Comparison of ENCODE assay signal across 29 cellular contexts in genomic region chr16:17552351-17552750, GRCh38.
"Had no signal": no experiment of that assay in that cellular context is flagged by ENCODE, and none has a peak within 500 bp of the region (broad histone marks: within the 10 kb centered on the region; RNA-seq: fewer than 3 reads in every experiment).

No MANE protein-coding gene starts in this region.

- H3K36me3 Mint-ChIP-seq: activated CD4-positive, alpha-beta memory T cell treated with anti-CD3 and anti-CD28 coated beads for 36 hours; activated naive CD8-positive, alpha-beta T cell treated with anti-CD3 and anti-CD28 coated beads for 36 hours; mesothelial cell of epicardium; naive thymus-derived CD4-positive, alpha-beta T cell; neural progenitor cell; type B pancreatic cell had no signal

- H3K36me3 ChIP-seq: adrenal gland, gastroesophageal sphincter, neural progenitor cell had no signal

- H3K27ac ChIP-seq: adrenal gland, gastroesophageal sphincter, hepatocyte, neural progenitor cell, testis, VCaP had no signal

- H3K27me3 Mint-ChIP-seq: activated naive CD8-positive, alpha-beta T cell treated with anti-CD3 and anti-CD28 coated beads for 36 hours had no signal

- H3K4me1 ChIP-seq: adrenal gland, gastroesophageal sphincter, neural progenitor cell, testis had no signal

- H3K4me2 ChIP-seq: hepatocyte, neural progenitor cell had no signal

- H3K9me3 ChIP-seq: adrenal gland, gastroesophageal sphincter, testis had no signal

- H3K4me3 Mint-ChIP-seq: activated CD4-positive, alpha-beta memory T cell treated with anti-CD3 and anti-CD28 coated beads for 36 hours; activated CD4-positive, alpha-beta T cell treated with anti-CD3 and anti-CD28 coated beads, Interleukin-2, amount 10 ng/mL, durations not matched to agents 24 days and 14 days; activated naive CD4-positive, alpha-beta T cell treated with anti-CD3 and anti-CD28 coated beads for 36 hours; activated naive CD8-positive, alpha-beta T cell treated with anti-CD3 and anti-CD28 coated beads for 36 hours; activated T-helper 1 cell treated with anti-CD3 and anti-CD28 coated beads, Interleukin-12 subunit alpha, Interleukin-12 subunit beta, Interleukin-2, Interleukin-4 antibody, amounts not matched to agents 30 ng/mL and 10 ng/mL and 1 ng/mL, durations not matched to agents 14 hours and 24 hours and 36 hours; central memory CD8-positive, alpha-beta T cell; dendritic cell treated with granulocyte-macrophage colony-stimulating factor and Interleukin-4, amounts not matched to agents 40 ng/mL and 50 ng/mL, for 4 days; endodermal cell; mesothelial cell of epicardium; naive thymus-derived CD4-positive, alpha-beta T cell; neural progenitor cell; type B pancreatic cell had no signal

- ATAC-seq: activated CD4-positive, CD25-positive, alpha-beta regulatory T cell treated with anti-CD3 and anti-CD28 coated beads, Interleukin-2, amount 50 U/mL, for 24 hours; gastroesophageal sphincter; left cardiac atrium; left ventricle myocardium superior; naive thymus-derived CD4-positive, alpha-beta T cell; right cardiac atrium; stimulated activated naive CD8-positive, alpha-beta T cell treated with anti-CD3 and anti-CD28 coated beads, Interleukin-15, Interleukin-2, amounts not matched to agents 100 U/mL and 50 U/mL, for 24 hours had no signal

- H3K9me3 Mint-ChIP-seq: activated CD4-positive, alpha-beta memory T cell treated with anti-CD3 and anti-CD28 coated beads for 36 hours; activated CD4-positive, alpha-beta T cell treated with anti-CD3 and anti-CD28 coated beads, Interleukin-2, amount 10 ng/mL, durations not matched to agents 24 days and 14 days; activated naive CD4-positive, alpha-beta T cell treated with anti-CD3 and anti-CD28 coated beads for 36 hours; activated naive CD8-positive, alpha-beta T cell treated with anti-CD3 and anti-CD28 coated beads for 36 hours; activated T-helper 1 cell treated with anti-CD3 and anti-CD28 coated beads, Interleukin-12 subunit alpha, Interleukin-12 subunit beta, Interleukin-2, Interleukin-4 antibody, amounts not matched to agents 30 ng/mL and 10 ng/mL and 1 ng/mL, durations not matched to agents 14 hours and 24 hours and 36 hours; central memory CD8-positive, alpha-beta T cell; dendritic cell treated with granulocyte-macrophage colony-stimulating factor and Interleukin-4, amounts not matched to agents 40 ng/mL and 50 ng/mL, for 4 days; endodermal cell; mesothelial cell of epicardium; naive thymus-derived CD4-positive, alpha-beta T cell; type B pancreatic cell had no signal

- DNase-seq: activated CD4-positive, alpha-beta memory T cell treated with anti-CD3 and anti-CD28 coated beads for 36 hours; activated CD4-positive, alpha-beta T cell treated with anti-CD3 and anti-CD28 coated beads, Interleukin-2, amount 10 ng/mL, durations not matched to agents 24 days and 14 days; activated CD8-positive, alpha-beta memory T cell treated with anti-CD3 and anti-CD28 coated beads, Interleukin-2, amount 50 U/mL, for 4 hours; activated effector memory CD4-positive, alpha-beta T cell treated with anti-CD3 and anti-CD28 coated beads, Interleukin-2, amount 50 U/mL, for 16 hours; activated naive CD4-positive, alpha-beta T cell treated with anti-CD3 and anti-CD28 coated beads for 36 hours; activated naive CD8-positive, alpha-beta T cell treated with anti-CD3 and anti-CD28 coated beads for 36 hours; activated T-cell treated with anti-CD3 and anti-CD28 coated beads, Interleukin-2, amount 50 U/mL, for 1 hour; adrenal gland; aorta; endodermal cell; islet precursor cell; left cardiac atrium; left ventricle myocardium superior; naive thymus-derived CD4-positive, alpha-beta T cell; occipital lobe; right cardiac atrium; stimulated activated CD4-positive, alpha-beta T cell treated with anti-CD3 and anti-CD28 coated beads, Interleukin-4, amount 100 ng/mL, for 1 hour; stimulated activated naive CD8-positive, alpha-beta T cell treated with anti-CD3 and anti-CD28 coated beads, Interleukin-15, Interleukin-2, amounts not matched to agents 100 U/mL and 50 U/mL, for 24 hours; testis had no signal

- H3K27ac Mint-ChIP-seq: activated CD4-positive, alpha-beta memory T cell treated with anti-CD3 and anti-CD28 coated beads for 36 hours; activated CD4-positive, alpha-beta T cell treated with anti-CD3 and anti-CD28 coated beads, Interleukin-2, amount 10 ng/mL, durations not matched to agents 24 days and 14 days; activated naive CD4-positive, alpha-beta T cell treated with anti-CD3 and anti-CD28 coated beads for 36 hours; activated naive CD8-positive, alpha-beta T cell treated with anti-CD3 and anti-CD28 coated beads for 36 hours; activated T-helper 1 cell treated with anti-CD3 and anti-CD28 coated beads, Interleukin-12 subunit alpha, Interleukin-12 subunit beta, Interleukin-2, Interleukin-4 antibody, amounts not matched to agents 30 ng/mL and 10 ng/mL and 1 ng/mL, durations not matched to agents 14 hours and 24 hours and 36 hours; dendritic cell treated with granulocyte-macrophage colony-stimulating factor and Interleukin-4, amounts not matched to agents 40 ng/mL and 50 ng/mL, for 4 days; endodermal cell; mesothelial cell of epicardium; neural progenitor cell; type B pancreatic cell had no signal

- H3K4me3 ChIP-seq: adrenal gland, gastroesophageal sphincter, hepatocyte, neural progenitor cell, testis had no signal

- H3K79me2 ChIP-seq: hepatocyte had no signal

- H2AFZ ChIP-seq: hepatocyte, neural progenitor cell had no signal

- H3K9ac ChIP-seq: neural progenitor cell had no signal

- H3K27me3 ChIP-seq: adrenal gland, hepatocyte, neural progenitor cell, testis had no signal

- H3K4me1 Mint-ChIP-seq: activated CD4-positive, alpha-beta T cell treated with anti-CD3 and anti-CD28 coated beads, Interleukin-2, amount 10 ng/mL, durations not matched to agents 24 days and 14 days; activated naive CD8-positive, alpha-beta T cell treated with anti-CD3 and anti-CD28 coated beads for 36 hours; central memory CD8-positive, alpha-beta T cell; mesothelial cell of epicardium; naive thymus-derived CD4-positive, alpha-beta T cell; neural progenitor cell had no signal
